40 cellular contexts compared by ENCODE assay signal in the genomic region with DNA sequence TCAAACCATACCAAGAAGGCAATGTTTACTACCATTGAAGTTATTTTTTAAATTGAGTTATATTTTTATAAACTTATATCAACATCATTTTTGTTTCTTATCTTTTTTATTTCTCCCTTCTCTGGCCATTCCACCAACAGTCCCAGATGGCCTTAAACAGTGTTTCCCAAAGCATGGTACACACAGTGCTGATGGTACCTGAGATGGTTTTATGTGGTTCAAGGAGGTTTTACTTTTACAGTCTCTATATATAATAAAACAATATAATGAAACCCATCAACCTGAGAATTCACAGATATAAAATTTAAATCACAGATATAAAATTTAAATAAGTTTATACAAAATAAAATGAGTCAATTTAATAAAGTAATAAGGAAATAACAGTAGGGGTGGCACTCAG.
"Had no signal": no experiment of that assay in that cellular context is flagged by ENCODE, and none has a peak within 500 bp of the region (broad histone marks: within the 10 kb centered on the region; RNA-seq: fewer than 3 reads in every experiment).

No MANE protein-coding gene starts in this region.

- H3K27ac Mint-ChIP-seq: activated naive CD4-positive, alpha-beta T cell treated with anti-CD3 and anti-CD28 coated beads for 36 hours; activated naive CD4-positive, alpha-beta T cell treated with anti-CD3 and anti-CD28 coated beads, Interleukin-2, amount 10 ng/mL, durations not matched to agents 7 days and 5 days; activated naive CD4-positive, alpha-beta T cell treated with anti-CD3 and anti-CD28 coated beads, Interleukin-2, amount 50 U/mL, for 24 hours; activated naive CD4-positive, alpha-beta T cell treated with anti-CD3 and anti-CD28 coated beads, Interleukin-2, amount 50 U/mL, for 72 hours; activated naive CD8-positive, alpha-beta T cell; activated naive CD8-positive, alpha-beta T cell treated with anti-CD3 and anti-CD28 coated beads for 36 hours; activated naive CD8-positive, alpha-beta T cell treated with anti-CD3 and anti-CD28 coated beads, Interleukin-2, amount 10 ng/mL, durations not matched to agents 7 days and 5 days; activated naive CD8-positive, alpha-beta T cell treated with anti-CD3 and anti-CD28 coated beads, Interleukin-2, amount 50 U/mL, for 24 hours; activated T-cell treated with anti-CD3 and anti-CD28 coated beads, Interleukin-2, amount 50 U/mL, for 24 hours; activated T-cell treated with anti-CD3 and anti-CD28 coated beads, Interleukin-2, amount 50 U/mL, for 72 hours; activated T-helper 1 cell treated with anti-CD3 and anti-CD28 coated beads, Interleukin-12 subunit alpha, Interleukin-12 subunit beta, Interleukin-2, Interleukin-4 antibody, amounts not matched to agents 30 ng/mL and 10 ng/mL and 1 ng/mL, durations not matched to agents 14 hours and 24 hours and 36 hours; activated T-helper 17 cell treated with anti-CD3 and anti-CD28 coated beads, Interleukin-2, amount 50 U/mL, for 72 hours; activated T-helper 2 cell treated with anti-CD3 and anti-CD28 coated beads, Interferon-gamma antibody, Interleukin-2, Interleukin-4, amounts not matched to agents 10 μg/mL and 5 μg/mL and 100 μg/mL, durations not matched to agents 14 hours and 24 hours and 36 hours; brain had no signal

- H3K9me3 Mint-ChIP-seq: activated naive CD4-positive, alpha-beta T cell treated with anti-CD3 and anti-CD28 coated beads for 36 hours; activated naive CD4-positive, alpha-beta T cell treated with anti-CD3 and anti-CD28 coated beads, Interleukin-2, amount 10 ng/mL, durations not matched to agents 7 days and 5 days; activated naive CD4-positive, alpha-beta T cell treated with anti-CD3 and anti-CD28 coated beads, Interleukin-2, amount 50 U/mL, for 24 hours; activated naive CD4-positive, alpha-beta T cell treated with anti-CD3 and anti-CD28 coated beads, Interleukin-2, amount 50 U/mL, for 72 hours; activated naive CD8-positive, alpha-beta T cell treated with anti-CD3 and anti-CD28 coated beads for 36 hours; activated naive CD8-positive, alpha-beta T cell treated with anti-CD3 and anti-CD28 coated beads, Interleukin-2, amount 10 ng/mL, durations not matched to agents 7 days and 5 days; activated naive CD8-positive, alpha-beta T cell treated with anti-CD3 and anti-CD28 coated beads, Interleukin-2, amount 50 U/mL, for 24 hours; activated T-cell treated with anti-CD3 and anti-CD28 coated beads, Interleukin-2, amount 50 U/mL, for 24 hours; activated T-cell treated with anti-CD3 and anti-CD28 coated beads, Interleukin-2, amount 50 U/mL, for 4 hours; activated T-cell treated with anti-CD3 and anti-CD28 coated beads, Interleukin-2, amount 50 U/mL, for 72 hours; activated T-helper 1 cell treated with anti-CD3 and anti-CD28 coated beads, Interleukin-12 subunit alpha, Interleukin-12 subunit beta, Interleukin-2, Interleukin-4 antibody, amounts not matched to agents 30 ng/mL and 10 ng/mL and 1 ng/mL, durations not matched to agents 14 hours and 24 hours and 36 hours; activated T-helper 17 cell treated with anti-CD3 and anti-CD28 coated beads, Interleukin-2, amount 50 U/mL, for 72 hours; activated T-helper 2 cell treated with anti-CD3 and anti-CD28 coated beads, Interferon-gamma antibody, Interleukin-2, Interleukin-4, amounts not matched to agents 10 μg/mL and 5 μg/mL and 100 μg/mL, durations not matched to agents 14 hours and 24 hours and 36 hours; central memory CD8-positive, alpha-beta T cell had no signal

- H3K4me3 ChIP-seq: adrenal gland, ascending aorta, body of pancreas, breast epithelium, cardiac muscle cell had no signal

- H3K27me3 ChIP-seq: adrenal gland, ascending aorta, body of pancreas, brain microvascular endothelial cell, breast epithelium, cardiac muscle cell had no signal

- H3K27ac ChIP-seq: adrenal gland, ascending aorta, body of pancreas, brain microvascular endothelial cell, breast epithelium, cardiac muscle cell had no signal

- FAIRE-seq: astrocyte, bronchial epithelial cell had no signal

- H3K4me3 Mint-ChIP-seq: activated naive CD4-positive, alpha-beta T cell treated with anti-CD3 and anti-CD28 coated beads for 36 hours; activated naive CD4-positive, alpha-beta T cell treated with anti-CD3 and anti-CD28 coated beads, Interleukin-2, amount 10 ng/mL, durations not matched to agents 7 days and 5 days; activated naive CD4-positive, alpha-beta T cell treated with anti-CD3 and anti-CD28 coated beads, Interleukin-2, amount 50 U/mL, for 24 hours; activated naive CD8-positive, alpha-beta T cell; activated naive CD8-positive, alpha-beta T cell treated with anti-CD3 and anti-CD28 coated beads for 36 hours; activated naive CD8-positive, alpha-beta T cell treated with anti-CD3 and anti-CD28 coated beads, Interleukin-2, amount 10 ng/mL, durations not matched to agents 7 days and 5 days; activated naive CD8-positive, alpha-beta T cell treated with anti-CD3 and anti-CD28 coated beads, Interleukin-2, amount 50 U/mL, for 24 hours; activated T-cell treated with anti-CD3 and anti-CD28 coated beads, Interleukin-2, amount 50 U/mL, for 24 hours; activated T-cell treated with anti-CD3 and anti-CD28 coated beads, Interleukin-2, amount 50 U/mL, for 4 hours; activated T-cell treated with anti-CD3 and anti-CD28 coated beads, Interleukin-2, amount 50 U/mL, for 72 hours; activated T-helper 1 cell treated with anti-CD3 and anti-CD28 coated beads, Interleukin-12 subunit alpha, Interleukin-12 subunit beta, Interleukin-2, Interleukin-4 antibody, amounts not matched to agents 30 ng/mL and 10 ng/mL and 1 ng/mL, durations not matched to agents 14 hours and 24 hours and 36 hours; activated T-helper 17 cell treated with anti-CD3 and anti-CD28 coated beads, Interleukin-2, amount 50 U/mL, for 72 hours; brain; central memory CD8-positive, alpha-beta T cell had no signal

- H3K4me1 Mint-ChIP-seq: activated naive CD4-positive, alpha-beta T cell treated with anti-CD3 and anti-CD28 coated beads, Interleukin-2, amount 10 ng/mL, durations not matched to agents 7 days and 5 days; activated naive CD4-positive, alpha-beta T cell treated with anti-CD3 and anti-CD28 coated beads, Interleukin-2, amount 50 U/mL, for 24 hours; activated naive CD8-positive, alpha-beta T cell treated with anti-CD3 and anti-CD28 coated beads for 36 hours; activated naive CD8-positive, alpha-beta T cell treated with anti-CD3 and anti-CD28 coated beads, Interleukin-2, amount 10 ng/mL, durations not matched to agents 7 days and 5 days; activated naive CD8-positive, alpha-beta T cell treated with anti-CD3 and anti-CD28 coated beads, Interleukin-2, amount 50 U/mL, for 24 hours; activated T-helper 17 cell treated with anti-CD3 and anti-CD28 coated beads, Interleukin-2, amount 50 U/mL, for 72 hours; brain; central memory CD8-positive, alpha-beta T cell had no signal

- H3K27me3 Mint-ChIP-seq: activated naive CD4-positive, alpha-beta T cell treated with anti-CD3 and anti-CD28 coated beads, Interleukin-2, amount 10 ng/mL, durations not matched to agents 7 days and 5 days; activated naive CD4-positive, alpha-beta T cell treated with anti-CD3 and anti-CD28 coated beads, Interleukin-2, amount 50 U/mL, for 24 hours; activated naive CD8-positive, alpha-beta T cell; activated naive CD8-positive, alpha-beta T cell treated with anti-CD3 and anti-CD28 coated beads for 36 hours; activated naive CD8-positive, alpha-beta T cell treated with anti-CD3 and anti-CD28 coated beads, Interleukin-2, amount 10 ng/mL, durations not matched to agents 7 days and 5 days; activated naive CD8-positive, alpha-beta T cell treated with anti-CD3 and anti-CD28 coated beads, Interleukin-2, amount 50 U/mL, for 24 hours; activated T-cell treated with anti-CD3 and anti-CD28 coated beads, Interleukin-2, amount 50 U/mL, for 24 hours; activated T-helper 17 cell treated with anti-CD3 and anti-CD28 coated beads, Interleukin-2, amount 50 U/mL, for 72 hours; brain; central memory CD8-positive, alpha-beta T cell had no signal

- H3K9me3 ChIP-seq: adrenal gland, ascending aorta, body of pancreas, breast epithelium had no signal

- ATAC-seq: activated naive CD4-positive, alpha-beta T cell treated with anti-CD3 and anti-CD28 coated beads, Interleukin-2, amount 50 U/mL, for 72 hours; activated naive CD8-positive, alpha-beta T cell treated with anti-CD3 and anti-CD28 coated beads, Interleukin-2, amount 50 U/mL, for 24 hours; activated T-cell treated with anti-CD3 and anti-CD28 coated beads, Interleukin-2, amount 50 U/mL, for 4 hours; activated T-cell treated with anti-CD3 and anti-CD28 coated beads, Interleukin-2, amount 50 U/mL, for 72 hours; activated T-helper 17 cell treated with anti-CD3 and anti-CD28 coated beads, Interleukin-2, amount 50 U/mL, for 72 hours; body of pancreas had no signal

- H3K36me3 ChIP-seq: adrenal gland, ascending aorta, brain microvascular endothelial cell, breast epithelium, cardiac muscle cell had no signal

- DNase-seq: activated effector memory CD4-positive, alpha-beta T cell treated with anti-CD3 and anti-CD28 coated beads, Interleukin-2, amount 50 U/mL, for 16 hours; activated effector memory CD4-positive, alpha-beta T cell treated with Interleukin-2 at 50 U/mL for 16 hours; activated gamma-delta T cell; activated gamma-delta T cell treated with Interleukin-2 at 50 U/mL for 16 hours; activated naive CD4-positive, alpha-beta T cell; activated naive CD4-positive, alpha-beta T cell treated with anti-CD3 and anti-CD28 coated beads for 36 hours; activated naive CD4-positive, alpha-beta T cell treated with anti-CD3 and anti-CD28 coated beads, Interleukin-2, amount 10 ng/mL, durations not matched to agents 7 days and 5 days; activated naive CD4-positive, alpha-beta T cell treated with anti-CD3 and anti-CD28 coated beads, Interleukin-2, amount 50 U/mL, for 16 hours; activated naive CD4-positive, alpha-beta T cell treated with Interleukin-2 at 50 U/mL for 16 hours; activated naive CD8-positive, alpha-beta T cell treated with anti-CD3 and anti-CD28 coated beads for 36 hours; activated naive CD8-positive, alpha-beta T cell treated with anti-CD3 and anti-CD28 coated beads, Interleukin-2, amount 10 ng/mL, durations not matched to agents 7 days and 5 days; activated naive CD8-positive, alpha-beta T cell treated with anti-CD3 and anti-CD28 coated beads, Interleukin-2, amount 50 U/mL, for 24 hours; activated T-cell treated with anti-CD3 and anti-CD28 coated beads, Interleukin-2, amount 50 U/mL, for 1 hour; activated T-cell treated with anti-CD3 and anti-CD28 coated beads, Interleukin-2, amount 50 U/mL, for 24 hours; activated T-cell treated with anti-CD3 and anti-CD28 coated beads, Interleukin-2, amount 50 U/mL, for 4 hours; activated T-cell treated with anti-CD3 and anti-CD28 coated beads, Interleukin-2, amount 50 U/mL, for 48 hours; activated T-cell treated with anti-CD3 and anti-CD28 coated beads, Interleukin-2, amount 50 U/mL, for 72 hours; adrenal gland; amniotic stem cell; amygdala; anterior cingulate cortex; aorta; body of pancreas; brain microvascular endothelial cell; caudate nucleus; central memory CD4-positive, alpha-beta T cell; cerebellar nuclear complex had no signal

- H3K36me3 Mint-ChIP-seq: activated naive CD4-positive, alpha-beta T cell treated with anti-CD3 and anti-CD28 coated beads, Interleukin-2, amount 10 ng/mL, durations not matched to agents 7 days and 5 days; activated naive CD4-positive, alpha-beta T cell treated with anti-CD3 and anti-CD28 coated beads, Interleukin-2, amount 50 U/mL, for 24 hours; activated naive CD4-positive, alpha-beta T cell treated with anti-CD3 and anti-CD28 coated beads, Interleukin-2, amount 50 U/mL, for 72 hours; activated naive CD8-positive, alpha-beta T cell treated with anti-CD3 and anti-CD28 coated beads for 36 hours; activated naive CD8-positive, alpha-beta T cell treated with anti-CD3 and anti-CD28 coated beads, Interleukin-2, amount 10 ng/mL, durations not matched to agents 7 days and 5 days had no signal

- H3K4me1 ChIP-seq: adrenal gland, ascending aorta, body of pancreas, breast epithelium had no signal
